ENCODE assay signal across 9 cellular contexts in genomic region chr6:109349419-109349987, GRCh38. TPM values are rescaled to one million over a fixed set of nuclear protein-coding genes. Genes with fewer than 3 reads are reported as not detected.
DNase-seq lines count a peak whose midpoint lies in the region; ATAC-seq and TF ChIP-seq lines count a peak whose summit lies in the region.
"Had no signal": no experiment of that assay in that cellular context is flagged by ENCODE, and none has a peak within 500 bp of the region (broad histone marks: within the 10 kb centered on the region; RNA-seq: fewer than 3 reads in every experiment).

No MANE protein-coding gene starts in this region.

- no peak overlapping the region for H4K91ac ChIP-seq in H9 (ENCODE audit: insufficient read length, low read depth, low read length)

- no peak overlapping the region for H3K4me2 ChIP-seq in H9 (ENCODE audit: insufficient read depth, insufficient read length, low read length)

- no peaks in the 10 kb centered on the region for H3K9me3 Mint-ChIP-seq in H9

- H3K27me3 ChIP-seq in BE2C = no peaks in the 10 kb centered on the region
- H3K27me3 ChIP-seq in brain microvascular endothelial cell (replicated peaks) = no peaks in the 10 kb centered on the region
- no peaks in the 10 kb centered on the region for H3K27me3 ChIP-seq in lower lobe of right lung (ENCODE audit: low read depth)
- no peaks in the 10 kb centered on the region for H3K27me3 ChIP-seq in H9 (ENCODE audit: insufficient read depth, low read length)

- H2AFZ ChIP-seq in H9 (ENCODE audit: low read length) = no peak overlapping the region

- H4K20me1 ChIP-seq in H9 (ENCODE audit: control insufficient read depth, insufficient read depth, insufficient read length) = no peaks in the 10 kb centered on the region

- H3K18ac ChIP-seq in H9 (ENCODE audit: insufficient read length, low read depth, low read length) = no peak overlapping the region

- H3T11ph ChIP-seq in H9 (ENCODE audit: low read length) = no peak overlapping the region

- H3K23ac ChIP-seq in H9 (ENCODE audit: insufficient read length, low read depth, low read length) = no peak overlapping the region

- no peak overlapping the region for H3K56ac ChIP-seq in H9 (ENCODE audit: insufficient read length, low read depth, low read length)

- TF ChIP-seq CTCF in BE2C (IDR thresholded peaks at IDR 0.05; ENCODE audit: low read depth, low read length) (no peak), brain microvascular endothelial cell (IDR thresholded peaks at IDR 0.05; ENCODE audit: low read depth, low read length, missing control alignments) (no peak), lower lobe of right lung (IDR thresholded peaks at IDR 0.05) (no peak), H9 (conservative IDR thresholded peaks at IDR 0.05) (no peak)

- H3K4me1 ChIP-seq in BE2C = peaks cover 2% of the 10 kb centered on the region
- H3K4me1 ChIP-seq in lower lobe of right lung = peaks cover 31% of the 10 kb centered on the region
- H3K4me1 ChIP-seq in H9 (ENCODE audit: insufficient read depth, low read length) = no peaks in the 10 kb centered on the region

- H3K79me1 ChIP-seq in H9 (ENCODE audit: insufficient read depth, low read depth, low read length, poor library complexity, severe bottlenecking) = no peaks in the 10 kb centered on the region

- no peak overlapping the region for H2BK20ac ChIP-seq in H9 (ENCODE audit: low read depth, low read length, poor library complexity, severe bottlenecking)

- H3K27me3 Mint-ChIP-seq in H9 (ENCODE audit: low read depth) = no peaks in the 10 kb centered on the region

- no peak overlapping the region for H3K27ac ChIP-seq in brain microvascular endothelial cell
- H3K27ac ChIP-seq in lower lobe of right lung = no peak overlapping the region
- H3K27ac ChIP-seq in H9 (ENCODE audit: insufficient read length, low read depth, low read length) = no peak overlapping the region

- ATAC-seq in lower lobe of right lung = peak; percentile 84 to 91
- no peak for ATAC-seq in GM21737 (IDR thresholded peaks at IDR 0.05; ENCODE audit: unreplicated experiment)
- no peak for ATAC-seq in activated CD4-positive, CD25-positive, alpha-beta regulatory T cell treated with anti-CD3 and anti-CD28 coated beads, Interleukin-2, amount 50 U/mL, for 24 hours

- H4K8ac ChIP-seq in H9 (replicated peaks; ENCODE audit: insufficient read length, low read depth, low read length) = no peak overlapping the region

- in situ Hi-C loops in brain microvascular endothelial cell (cut with HindIII; ENCODE audit: low pct_ligation_motif_present, low sequenced_read_pairs) = no loop called here

- no peaks in the 10 kb centered on the region for H3K23me2 ChIP-seq in H9 (ENCODE audit: insufficient read length, low read depth, low read length, poor library complexity, severe bottlenecking)

- H4K5ac ChIP-seq in H9 (ENCODE audit: insufficient read length, low read depth, low read length) = no peak overlapping the region

- H2BK120ac ChIP-seq in H9 (ENCODE audit: low read depth, low read length, poor library complexity, severe bottlenecking) = no peak overlapping the region

- H3K36me3 Mint-ChIP-seq in H9 (ENCODE audit: insufficient read depth in 1 of 3, low read depth in 3 of 3) = peaks cover 0 to 6% (median 3%) of the 10 kb centered on the region in 3 experiments; a peak in 2 of 7 replicates

- no peak overlapping the region for H3K4ac ChIP-seq in H9 (ENCODE audit: low read depth, low read length)

- DNase-seq in BE2C (peak; percentile 21), NCI-H1436 treated with DMSO at 0.1 percent for 48 hours (lab: John Stamatoyannopoulos, UW) (peak; percentile 17), brain microvascular endothelial cell (peak; percentile 52), lower lobe of right lung (no peak), H9 (no peak), NCI-H524 (lab: John Stamatoyannopoulos, UW) (no peak)
- DNase-seq: activated gamma-delta T cell had no signal

- H3K14ac ChIP-seq in H9 (ENCODE audit: insufficient read depth, low read length) = no peak overlapping the region; the same call in 1 of the 2 replicates

- peaks cover 0 to 1% of the 10 kb centered on the region in 2 experiments; a peak in 3 of 4 replicates for H3K4me1 Mint-ChIP-seq in H9

- no peak overlapping the region for H3K4me3 ChIP-seq in BE2C (ENCODE audit: low read depth, low read length)
- no peak overlapping the region for H3K4me3 ChIP-seq in brain microvascular endothelial cell (ENCODE audit: low read depth, low read length)
- H3K4me3 ChIP-seq in lower lobe of right lung = no peak overlapping the region

- H3K9ac ChIP-seq in H9 (ENCODE audit: extremely low read depth, insufficient read length, low read length) = no peak overlapping the region

- no CpG with 5 or more reads among the region's 3 CpGs for WGBS in H9 (ENCODE audit: extremely low coverage, insufficient read length, low lambda C conversion rate)

- H2BK15ac ChIP-seq in H9 (ENCODE audit: low read depth, low read length) = no peak overlapping the region

- no peaks in the 10 kb centered on the region; the same call in 1 of the 2 replicates for H3K36me3 ChIP-seq in BE2C
- no peaks in the 10 kb centered on the region for H3K36me3 ChIP-seq in brain microvascular endothelial cell (replicated peaks)
- H3K36me3 ChIP-seq in lower lobe of right lung = peaks cover 12% of the 10 kb centered on the region

- H3K79me2 ChIP-seq in H9 (ENCODE audit: insufficient read depth, low read length) = no peaks in the 10 kb centered on the region

- H3K4me3 Mint-ChIP-seq in H9 = no peak overlapping the region

- intact Hi-C loops in lower lobe of right lung (cut with DNase I) = no loop called here

- no peak overlapping the region for H2BK5ac ChIP-seq in H9 (ENCODE audit: insufficient read length, low read length)

- no peak overlapping the region for H2AK5ac ChIP-seq in H9 (ENCODE audit: insufficient read length, low read length)

- no peaks in the 10 kb centered on the region for H3K9me3 ChIP-seq in BE2C
- no peaks in the 10 kb centered on the region for H3K9me3 ChIP-seq in lower lobe of right lung
- no peaks in the 10 kb centered on the region for H3K9me3 ChIP-seq in H9 (ENCODE audit: control insufficient read depth, low read depth, low read length)

- H2BK12ac ChIP-seq in H9 (ENCODE audit: insufficient read length, low read depth, low read length) = no peak overlapping the region

- no peak overlapping the region for H3K27ac Mint-ChIP-seq in H9

RNA-seq across cellular contexts. Expression of gene CD164, which starts 32.8 kb away (rescaled TPM):
- polyA plus RNA-seq in BE2C (2012; ENCODE audit: insufficient read depth, insufficient read length, low read depth) = 148 TPM
- 307 TPM for total RNA-seq in lower lobe of right lung
- 130 and 132 TPM in 2 replicates for total RNA-seq in H9 (2021)

Comparison
In these comparisons a context has a peak if more than half of its experiments do, and no peak if none do; other contexts are left out.
1. DNase-seq: peak in BE2C (single experiment), NCI-H1436 treated with DMSO at 0.1 percent for 48 hours (single experiment) and brain microvascular endothelial cell (single experiment); none in lower lobe of right lung (single experiment), H9 (single experiment) and NCI-H524 (0 of 2).
2. ATAC-seq: peak in lower lobe of right lung (2 of 2); none in GM21737 (single experiment) and activated CD4-positive, CD25-positive, alpha-beta regulatory T cell treated with anti-CD3 and anti-CD28 coated beads, Interleukin-2, amount 50 U/mL, for 24 hours (0 of 2).